ENCODE assay signal across 8 cellular contexts in genomic region chr19:12872941-12873890, GRCh38. TPM values are rescaled to one million over a fixed set of nuclear protein-coding genes. Genes with fewer than 3 reads are reported as not detected.
A peak's percentile ranks its signal among the peaks of the same experiment; 100 is the strongest.
DNase-seq lines count a peak whose midpoint lies in the region; ATAC-seq and TF ChIP-seq lines count a peak whose summit lies in the region.

No MANE protein-coding gene starts in this region.

- no peaks in the 10 kb centered on the region for H3K9me3 ChIP-seq in gastrocnemius medialis

- ATAC-seq in gastrocnemius medialis (peak; percentile 65 to 76), GM18498 (IDR thresholded peaks at IDR 0.05; ENCODE audit: unreplicated experiment) (no peak), HG03457 (IDR thresholded peaks at IDR 0.05; ENCODE audit: unreplicated experiment) (no peak), GM18520 (IDR thresholded peaks at IDR 0.05; ENCODE audit: unreplicated experiment) (no peak)

- peak overlapping the region in 1 of 4 donors; percentile 38 for H3K4me3 ChIP-seq in gastrocnemius medialis

- in situ Hi-C loops in gastrocnemius medialis (cut with MboI; ENCODE audit: low sequenced_read_pairs in 4 of 4): no loop called here

- peaks cover 0 to 4% (median 0%) of the 10 kb centered on the region in 3 donors for H3K27me3 ChIP-seq in gastrocnemius medialis

- H3K27ac ChIP-seq in gastrocnemius medialis: no peak overlapping the region

- intact Hi-C loops in gastrocnemius medialis (cut with DNase I; ENCODE audit: low total_unique reads): no loop called here

- H3K36me3 ChIP-seq in gastrocnemius medialis: peaks cover 0 to 4% of the 10 kb centered on the region in 2 donors

- TF ChIP-seq POLR2A in gastrocnemius medialis (IDR thresholded peaks at IDR 0.05): no peak

- no peaks in the 10 kb centered on the region for H3K4me1 ChIP-seq in gastrocnemius medialis

- DNase-seq in CMK (ENCODE audit: low read depth) (peak; percentile 93), LHCN-M2 (ENCODE audit: low read depth) (peak; percentile 39), glomerular endothelial cell (ENCODE audit: extremely low read depth, low read depth, low spot score) (peak; percentile 25), gastrocnemius medialis (peak in 1 of 2 donors; percentile 76)
- DNase-seq in activated T-cell treated with anti-CD3 and anti-CD28 coated beads, Interleukin-2, amount 50 U/mL, for 1 hour: peak; percentile 68

- TF ChIP-seq CTCF in gastrocnemius medialis (IDR thresholded peaks at IDR 0.05 in 4 of 5, conservative IDR thresholded peaks at IDR 0.05 in 1 of 5): no peak

RNA-seq across cellular contexts. Expression of gene DNASE2, which starts 8.0 kb away (rescaled TPM):
- total RNA-seq in LHCN-M2 (2014; rRNA removed) (17.2 and 18.9 TPM in 2 replicates), glomerular endothelial cell (40.1 and 56.4 TPM in 2 replicates), gastrocnemius medialis (10 to 100 TPM; 11.9 to 44.3 (median 15.4) TPM)
- polyA plus RNA-seq in LHCN-M2 (2012): 26.2 TPM

RNA-seq across cellular contexts. Expression of gene KLF1, which starts 13.8 kb away (rescaled TPM):
- not detected in 2 replicates for total RNA-seq in LHCN-M2 (2014; rRNA removed)
- polyA plus RNA-seq in LHCN-M2 (2012): not detected
- not detected in 2 replicates for total RNA-seq in glomerular endothelial cell
- not detected for total RNA-seq in gastrocnemius medialis

RNA-seq across cellular contexts. Expression of gene GCDH, which starts 17.7 kb away (rescaled TPM):
- total RNA-seq in LHCN-M2 (2014; rRNA removed) (24.6 and 31.9 TPM in 2 replicates), glomerular endothelial cell (17.7 and 35.7 TPM in 2 replicates), gastrocnemius medialis (10 to 100 TPM; 35.6 to 83.8 (median 54.1) TPM)
- 19.2 TPM for polyA plus RNA-seq in LHCN-M2 (2012)

RNA-seq across cellular contexts. Expression of gene MAST1, which starts 34.9 kb away (rescaled TPM):
- total RNA-seq in LHCN-M2 (2014; rRNA removed): 0.13 TPM in 1 of 2 replicates, not detected in the other
- 0.34 TPM for polyA plus RNA-seq in LHCN-M2 (2012)
- total RNA-seq in glomerular endothelial cell: 0.64 and 3.2 TPM in 2 replicates
- not detected for total RNA-seq in gastrocnemius medialis

RNA-seq across cellular contexts. Expression of gene RTBDN, which starts 38.8 kb away (rescaled TPM):
- total RNA-seq in LHCN-M2 (2014; rRNA removed) (not detected in 2 replicates), glomerular endothelial cell (not detected in 2 replicates), gastrocnemius medialis (not detected)
- polyA plus RNA-seq in LHCN-M2 (2012): not detected

Comparison
In these comparisons a context has a peak if more than half of its experiments do, and no peak if none do; other contexts are left out.
1. ATAC-seq: peak in gastrocnemius medialis (2 of 2); none in GM18498 (single experiment), HG03457 (single experiment) and GM18520 (single experiment).